ENCODE assay signal across 22 cellular contexts in the genomic region with DNA sequence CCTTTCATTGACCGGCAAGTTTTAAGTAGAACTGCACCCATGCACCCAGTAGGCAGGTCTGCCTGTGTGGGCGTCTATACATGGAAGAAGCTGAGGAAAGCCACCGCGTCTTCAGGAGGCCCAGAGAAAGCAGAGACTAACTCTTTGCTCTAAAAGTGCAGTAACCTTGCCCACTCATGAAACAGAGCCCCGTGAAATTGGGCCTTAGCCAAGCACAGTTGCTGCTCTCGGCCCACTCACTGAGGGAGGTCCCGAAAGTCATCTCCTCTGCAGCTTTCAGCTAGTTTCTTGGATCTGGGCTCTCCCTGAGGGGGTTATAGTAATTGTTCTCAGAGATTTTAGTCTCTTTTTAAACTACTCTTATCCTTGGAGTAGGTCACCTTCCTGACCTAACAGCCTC.
"Had no signal": no experiment of that assay in that cellular context is flagged by ENCODE, and none has a peak within 500 bp of the region (broad histone marks: within the 10 kb centered on the region; RNA-seq: fewer than 3 reads in every experiment).

No MANE protein-coding gene starts in this region.

- H3K27ac ChIP-seq: Peyer's patch had no signal

- H3K27ac Mint-ChIP-seq: activated CD4-positive, alpha-beta memory T cell treated with anti-CD3 and anti-CD28 coated beads, Interleukin-2, amount 10 ng/mL, durations not matched to agents 7 days and 5 days had no signal

- H3K9me3 Mint-ChIP-seq: activated B cell treated with CpG ODN at 0.5 μM for 24 hours; activated CD4-positive, alpha-beta memory T cell treated with anti-CD3 and anti-CD28 coated beads, Interleukin-2, amount 10 ng/mL, durations not matched to agents 7 days and 5 days; activated naive CD4-positive, alpha-beta T cell treated with anti-CD3 and anti-CD28 coated beads, Interleukin-2, amount 50 U/mL, for 24 hours had no signal

- H3K4me3 ChIP-seq: Peyer's patch had no signal

- H3K27me3 ChIP-seq: Peyer's patch had no signal

- H3K4me1 Mint-ChIP-seq: activated CD4-positive, alpha-beta memory T cell treated with anti-CD3 and anti-CD28 coated beads, Interleukin-2, amount 10 ng/mL, durations not matched to agents 7 days and 5 days had no signal

- DNase-seq: activated B cell treated with CpG ODN at 0.5 μM for 24 hours; activated CD4-positive, alpha-beta memory T cell treated with anti-CD3 and anti-CD28 coated beads, Interleukin-2, amount 10 ng/mL, durations not matched to agents 7 days and 5 days; activated CD4-positive, alpha-beta T cell treated with anti-CD3 and anti-CD28 coated beads, Interleukin-2, amount 50 U/mL, for 1 hour; activated CD8-positive, alpha-beta memory T cell treated with anti-CD3 and anti-CD28 coated beads, Interleukin-2, amount 50 U/mL, for 48 hours; activated T-cell treated with anti-CD3 and anti-CD28 coated beads, Interleukin-2, amount 50 U/mL, for 1 hour; aorta; central memory CD4-positive, alpha-beta T cell; Kasumi-1; KBM-7; NCI-H1048; NCI-H146; NCI-H187 treated with DMSO at 0.1 percent for 48 hours; NCI-H2081 treated with DMSO at 0.1 percent for 48 hours; NCI-H446; NCI-H524; Peyer's patch; SIG-M5; T-helper 2 cell; T1000 had no signal

- H3K27me3 Mint-ChIP-seq: activated B cell treated with CpG ODN at 0.5 μM for 24 hours; activated CD4-positive, alpha-beta memory T cell treated with anti-CD3 and anti-CD28 coated beads, Interleukin-2, amount 10 ng/mL, durations not matched to agents 7 days and 5 days; activated naive CD4-positive, alpha-beta T cell treated with anti-CD3 and anti-CD28 coated beads, Interleukin-2, amount 50 U/mL, for 24 hours had no signal

- H3K4me3 Mint-ChIP-seq: activated B cell treated with CpG ODN at 0.5 μM for 24 hours; activated CD4-positive, alpha-beta memory T cell treated with anti-CD3 and anti-CD28 coated beads, Interleukin-2, amount 10 ng/mL, durations not matched to agents 7 days and 5 days; activated naive CD4-positive, alpha-beta T cell treated with anti-CD3 and anti-CD28 coated beads, Interleukin-2, amount 50 U/mL, for 24 hours had no signal

- FAIRE-seq: bronchial epithelial cell, TTC549 had no signal

- H3K9me3 ChIP-seq: Peyer's patch had no signal
